19 cellular contexts compared by ENCODE assay signal in the genomic region with DNA sequence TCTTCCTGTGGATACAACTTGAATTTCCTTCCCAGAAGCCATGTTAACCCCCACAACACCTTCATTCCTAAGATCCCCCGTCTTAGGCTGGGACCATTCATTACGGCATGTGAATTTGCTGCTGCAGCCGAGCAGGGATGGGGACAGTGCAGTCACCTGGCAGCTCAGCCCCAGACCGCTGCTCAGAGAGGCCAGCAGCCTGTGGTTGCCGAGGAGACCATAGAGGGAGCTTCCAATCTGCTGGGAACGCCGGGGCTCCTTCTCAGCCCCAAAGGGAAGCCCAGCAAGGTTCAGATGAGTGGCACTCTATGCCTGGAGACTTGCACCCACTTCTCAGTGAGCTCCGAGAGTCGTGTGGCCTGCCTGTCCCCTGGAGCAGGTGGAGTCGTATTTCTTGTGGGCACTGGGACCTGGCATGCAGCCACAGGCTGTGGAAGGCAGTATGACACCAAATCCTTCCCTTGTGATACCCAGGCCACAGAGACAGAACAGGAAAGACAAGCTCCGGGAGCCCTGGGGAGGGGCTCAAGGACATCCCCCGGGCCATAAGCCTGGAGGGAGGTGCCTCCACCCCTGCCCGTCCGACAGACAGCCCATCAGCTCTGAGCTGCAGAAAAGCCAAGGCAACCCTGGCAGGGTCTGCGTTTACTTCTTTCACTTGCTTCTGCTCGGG.
DNase-seq lines count a peak whose midpoint lies in the region; ATAC-seq lines count a peak whose summit lies in the region.
"Had no signal": no experiment of that assay in that cellular context is flagged by ENCODE, and none has a peak within 500 bp of the region (broad histone marks: within the 10 kb centered on the region; RNA-seq: fewer than 3 reads in every experiment).

No MANE protein-coding gene starts in this region.

- peak overlapping the region in 2 of 3 donors; percentile 45 to 66 for H3K9ac ChIP-seq in skeletal muscle tissue (ENCODE audit: low read depth in 1 of 3, low read length in 3 of 3)

- H3K36me3 ChIP-seq in skeletal muscle tissue (ENCODE audit: control insufficient read depth in 3 of 3, insufficient read depth in 3 of 3, low read length in 3 of 3) = no peaks in the 10 kb centered on the region

- no peak for ATAC-seq in GM18498 (IDR thresholded peaks at IDR 0.05; ENCODE audit: unreplicated experiment)
- ATAC-seq in GM18519 (IDR thresholded peaks at IDR 0.05; ENCODE audit: low FRiP score, unreplicated experiment) = no peak
- ATAC-seq: A549 had no signal

- H3K4me3 ChIP-seq in skeletal muscle tissue (ENCODE audit: low read length in 3 of 3) = peak overlapping the region in 2 of 3 donors; percentile 40 to 54
- H3K4me3 ChIP-seq: A549 had no signal

- peak overlapping the region; percentile 40 for H3K27ac ChIP-seq in skeletal muscle tissue (ENCODE audit: low read depth, low read length)
- H3K27ac ChIP-seq: A549 had no signal

- DNase-seq in NCI-H2171 treated with DMSO at 0.1 percent for 48 hours (lab: John Stamatoyannopoulos, UW) = peak; percentile 32
- DNase-seq in NCI-H2171 (lab: John Stamatoyannopoulos, UW) = no peak
- peak; percentile 63 for DNase-seq in NCI-H345 (lab: John Stamatoyannopoulos, UW)
- peak; percentile 57 for DNase-seq in iPS-NIHi11 (ENCODE audit: low spot score)
- no peak for DNase-seq in AG20443 (ENCODE audit: low spot score)
- DNase-seq: activated CD4-positive, alpha-beta memory T cell treated with anti-CD3 and anti-CD28 coated beads for 36 hours; activated naive CD4-positive, alpha-beta T cell treated with anti-CD3 and anti-CD28 coated beads, Interleukin-2, amount 10 ng/mL, durations not matched to agents 7 days and 5 days; activated T-cell treated with anti-CD3 and anti-CD28 coated beads, Interleukin-2, amount 50 U/mL, for 1 hour; CD4-positive, CD25-positive, alpha-beta regulatory T cell; IMR-90; MM.1S; NCI-H2227 treated with DMSO at 0.1 percent for 48 hours; SHP77 treated with DMSO at 0.1 percent for 48 hours; stimulated activated naive CD4-positive, alpha-beta T cell treated with Interleukin-2 at 50 U/mL for 16 hours; T-helper 1 cell had no signal

- no peaks in the 10 kb centered on the region for H3K9me3 ChIP-seq in skeletal muscle tissue (ENCODE audit: control insufficient read depth in 3 of 3, low read length in 3 of 3)
- H3K9me3 ChIP-seq: A549 had no signal

- H3K4me1 ChIP-seq in skeletal muscle tissue (ENCODE audit: control insufficient read depth in 3 of 3, insufficient read depth in 3 of 3, low read length in 3 of 3) = peaks cover 30 to 44% (median 39%) of the 10 kb centered on the region in 3 donors
- H3K4me1 ChIP-seq: A549 had no signal

- H3K27me3 ChIP-seq in skeletal muscle tissue (ENCODE audit: control insufficient read depth in 3 of 3, insufficient read depth in 3 of 3, low read length in 3 of 3) = no peaks in the 10 kb centered on the region

Comparison
In these comparisons a context has a peak if more than half of its experiments do, and no peak if none do; other contexts are left out.
1. DNase-seq: peak in NCI-H2171 treated with DMSO at 0.1 percent for 48 hours (single experiment), NCI-H345 (single experiment) and iPS-NIHi11 (single experiment); none in NCI-H2171 (single experiment) and AG20443 (single experiment).